In genomic region chr1:166874464-166874863, GRCh38 we compare ENCODE assay signal across 1 cellular context.
TF ChIP-seq lines count a peak whose summit lies in the region.

No MANE protein-coding gene starts in this region.

TF ChIP-seq in K562, 482 proteins besides CTCF, POLR2A, EP300 and RAD21:
- TF ChIP-seq ZNF384 (IDR thresholded peaks at IDR 0.05; ENCODE audit: low read depth, low read length) = 0 out of 2 replicates have a peak, but pooled peaks have one; percentile 37
- TF ChIP-seq ZNF717 (CRISPR knock-in tag; IDR thresholded peaks at IDR 0.05) = no peak
- no peak for TF ChIP-seq SOX6 (IDR thresholded peaks at IDR 0.05)
- no peak for TF ChIP-seq RB1 (IDR thresholded peaks at IDR 0.05; ENCODE audit: low read depth)
- no peak for TF ChIP-seq TEAD4 (IDR thresholded peaks at IDR 0.05; ENCODE audit: low read length)
- TF ChIP-seq TEAD4 (CRISPR knock-in tag; IDR thresholded peaks at IDR 0.05; ENCODE audit: borderline replicate concordance) = no peak
- TF ChIP-seq DACH1 (IDR thresholded peaks at IDR 0.05; ENCODE audit: partially characterized antibody) = no peak
- no peak for TF ChIP-seq TGIF2 (CRISPR knock-in tag; IDR thresholded peaks at IDR 0.05)
- peak; percentile 70 for TF ChIP-seq ZNF121 (CRISPR knock-in tag; conservative IDR thresholded peaks at IDR 0.05)
- TF ChIP-seq, protein P1, sequence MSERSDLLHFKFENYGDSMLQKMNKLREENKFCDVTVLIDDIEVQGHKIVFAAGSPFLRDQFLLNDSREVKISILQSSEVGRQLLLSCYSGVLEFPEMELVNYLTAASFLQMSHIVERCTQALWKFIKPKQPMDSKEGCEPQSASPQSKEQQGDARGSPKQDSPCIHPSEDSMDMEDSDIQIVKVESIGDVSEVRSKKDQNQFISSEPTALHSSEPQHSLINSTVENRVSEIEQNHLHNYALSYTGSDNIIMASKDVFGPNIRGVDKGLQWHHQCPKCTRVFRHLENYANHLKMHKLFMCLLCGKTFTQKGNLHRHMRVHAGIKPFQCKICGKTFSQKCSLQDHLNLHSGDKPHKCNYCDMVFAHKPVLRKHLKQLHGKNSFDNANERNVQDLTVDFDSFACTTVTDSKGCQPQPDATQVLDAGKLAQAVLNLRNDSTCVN (CRISPR knock-in tag; IDR thresholded peaks at IDR 0.05) = no peak
- no peak for TF ChIP-seq CEBPB (tag; IDR thresholded peaks at IDR 0.05)
- no peak for TF ChIP-seq COPS2 (conservative IDR thresholded peaks at IDR 0.05)
- TF ChIP-seq MAFK (IDR thresholded peaks at IDR 0.05; ENCODE audit: low read length) = no peak
- TF ChIP-seq ZHX1 (conservative IDR thresholded peaks at IDR 0.05; ENCODE audit: low read length) = no peak
